In genomic region chr5:14426521-14426920, GRCh38 we compare ENCODE assay signal across 1 cellular context.
TF ChIP-seq lines count a peak whose summit lies in the region.

No MANE protein-coding gene starts in this region.

TF ChIP-seq in IMR-90, 13 proteins besides CTCF, POLR2A, EP300 and RAD21 (continued from another document):
- TF ChIP-seq CEBPB (IDR thresholded peaks at IDR 0.05; ENCODE audit: low read depth, low read length) (no peak), RCOR1 (IDR thresholded peaks at IDR 0.05; ENCODE audit: insufficient replicate concordance, low read length) (no peak), MXI1 (IDR thresholded peaks at IDR 0.05; ENCODE audit: borderline replicate concordance, low read depth, low read length) (no peak), NFE2L2 (IDR thresholded peaks at IDR 0.05; ENCODE audit: low read depth, low read length) (no peak), ELK1 (IDR thresholded peaks at IDR 0.05; ENCODE audit: borderline replicate concordance, low read depth, low read length) (no peak), USF2 (IDR thresholded peaks at IDR 0.05; ENCODE audit: low read depth, low read length) (no peak)
